ENCODE assay signal across 10 cellular contexts in genomic region chr5:134467231-134467630, GRCh38. TPM values are rescaled to one million over a fixed set of nuclear protein-coding genes. Genes with fewer than 3 reads are reported as not detected.
DNase-seq lines count a peak whose midpoint lies in the region; ATAC-seq and TF ChIP-seq lines count a peak whose summit lies in the region.
"Had no signal": no experiment of that assay in that cellular context is flagged by ENCODE, and none has a peak within 500 bp of the region (broad histone marks: within the 10 kb centered on the region; RNA-seq: fewer than 3 reads in every experiment).

No MANE protein-coding gene starts in this region.

- POLR2A ChIA-PET in HEK293 (lab: Yijun Ruan, JAX): interaction anchor here (0.6 to 4.7 kb wide), 12 partner anchors 11 to 1498 kb away, joined by 3 to 39 read pairs (median 7); partner anchors contain the start of genes CDKN2AIPNL, JADE2 and PPP2CA

- CTCF ChIA-PET in HEK293 (lab: Yijun Ruan, JAX): interaction anchor here (0.9 to 2.5 kb wide), 6 partner anchors 18 to 111 kb away, joined by 3 to 12 read pairs (median 4); partner anchors contain the start of gene CDKN2AIPNL

- intact Hi-C loops in stomach (cut with DNase I; ENCODE audit: low total_unique reads): loop anchor here (10.0 kb wide), 1 partner anchor 58 kb away; the partner anchor contains the start of gene JADE2

- H3K27ac ChIP-seq in HEK293 (ENCODE audit: extremely low read depth, low read depth, low read length): peak overlapping the region; percentile 90; the same call in 1 of the 2 replicates
- H3K27ac ChIP-seq in angular gyrus (ENCODE audit: low read depth, low read length): peak overlapping the region; percentile 97
- H3K27ac ChIP-seq in liver (ENCODE audit: low read depth in 1 of 2, low read length in 2 of 2): peak overlapping the region; percentile 93 to 98
- peak overlapping the region; percentile 93 to 99 (median 95) for H3K27ac ChIP-seq in stomach

- peaks cover 3% of the 10 kb centered on the region for H3K4me1 ChIP-seq in HEK293 (ENCODE audit: control insufficient read depth, insufficient read depth, low read length)
- H3K4me1 ChIP-seq in liver (ENCODE audit: control insufficient read depth in 4 of 4, insufficient read depth in 4 of 4, low read length in 3 of 4): peaks cover 9 to 24% (median 16%) of the 10 kb centered on the region in 4 donors
- peaks cover 25 to 43% (median 30%) of the 10 kb centered on the region in 4 donors for H3K4me1 ChIP-seq in stomach

- ATAC-seq in HG03196 (IDR thresholded peaks at IDR 0.05; ENCODE audit: unreplicated experiment) (no peak), GM19328 (IDR thresholded peaks at IDR 0.05; ENCODE audit: unreplicated experiment) (no peak)

- no peak for TF ChIP-seq RAD21 in liver (IDR thresholded peaks at IDR 0.05)

- no peaks in the 10 kb centered on the region for H3K9me3 ChIP-seq in HEK293 (ENCODE audit: control insufficient read depth, insufficient read depth, low read depth, low read length)
- no peaks in the 10 kb centered on the region for H3K9me3 ChIP-seq in liver (ENCODE audit: control insufficient read depth in 4 of 4, low read length in 3 of 4)
- H3K9me3 ChIP-seq in stomach: no peaks in the 10 kb centered on the region
- H3K9me3 ChIP-seq: left lung had no signal

- no peak for DNase-seq in stomach
- DNase-seq in NCI-H446 treated with DMSO at 0.1 percent for 48 hours (lab: John Stamatoyannopoulos, UW): no peak
- DNase-seq: effector CD4-positive, alpha-beta T cell; stimulated activated CD4-positive, alpha-beta T cell treated with anti-CD3 and anti-CD28 coated beads, Interleukin-4, amount 100 ng/mL, for 24 hours had no signal

- H3K4me3 ChIP-seq in HEK293 (ENCODE audit: low read depth, low read length) (no peak overlapping the region), liver (ENCODE audit: low read depth in 1 of 3, low read length in 3 of 3) (no peak overlapping the region), stomach (peak overlapping the region in 2 of 4 donors; percentile 46 to 54)

- TF ChIP-seq CTCF in HEK293 (tag by site-specific recombination; IDR thresholded peaks at IDR 0.05) (no peak), liver (IDR thresholded peaks at IDR 0.05; ENCODE audit: low read depth, low read length, missing input control) (no peak), stomach (IDR thresholded peaks at IDR 0.05) (no peak)

- no peak for TF ChIP-seq POLR2A in stomach (IDR thresholded peaks at IDR 0.05)

- no peaks in the 10 kb centered on the region for H3K27me3 ChIP-seq in liver (ENCODE audit: control insufficient read depth in 4 of 4, insufficient read depth in 4 of 4, low read length in 3 of 4)
- H3K27me3 ChIP-seq in stomach: no peaks in the 10 kb centered on the region
- H3K27me3 ChIP-seq: left lung had no signal

- 94% methylated on average over 6 of the region's 6 CpGs for WGBS in liver
- WGBS in stomach, 5 donors: 89 to 96% (median 94%) methylated on average over 6 of the region's 6 CpGs

- H3K9ac ChIP-seq in liver (ENCODE audit: low read depth in 1 of 2, low read length in 2 of 2): no peak overlapping the region

- H3K36me3 ChIP-seq in HEK293 (ENCODE audit: control insufficient read depth in 2 of 2, insufficient read depth in 1 of 2, low read length in 2 of 2) (no peaks in the 10 kb centered on the region), liver (ENCODE audit: control insufficient read depth in 4 of 4, insufficient read depth in 3 of 4, low read depth in 1 of 4, low read length in 3 of 4) (no peaks in the 10 kb centered on the region), stomach (no peaks in the 10 kb centered on the region)
- H3K36me3 ChIP-seq: left lung had no signal

- TF ChIP-seq EP300 in stomach (IDR thresholded peaks at IDR 0.05): no peak

TF ChIP-seq in HEK293, 187 proteins besides CTCF, POLR2A, EP300 and RAD21 (continues in another document):
- TF ChIP-seq SCRT2 (tag by site-specific recombination; IDR thresholded peaks at IDR 0.05) (no peak), ZNF404 (tag by site-specific recombination; IDR thresholded peaks at IDR 0.05) (no peak), ZNF585B (tag by site-specific recombination; IDR thresholded peaks at IDR 0.05) (no peak), ZFHX2 (tag by site-specific recombination; conservative IDR thresholded peaks at IDR 0.05) (no peak), ZNF768 (tag by site-specific recombination; IDR thresholded peaks at IDR 0.05) (no peak), PRDM1 (tag by site-specific recombination; IDR thresholded peaks at IDR 0.05) (no peak), ZNF510 (tag by site-specific recombination; IDR thresholded peaks at IDR 0.05; ENCODE audit: insufficient replicate concordance) (no peak)
- TF ChIP-seq, protein P1, sequence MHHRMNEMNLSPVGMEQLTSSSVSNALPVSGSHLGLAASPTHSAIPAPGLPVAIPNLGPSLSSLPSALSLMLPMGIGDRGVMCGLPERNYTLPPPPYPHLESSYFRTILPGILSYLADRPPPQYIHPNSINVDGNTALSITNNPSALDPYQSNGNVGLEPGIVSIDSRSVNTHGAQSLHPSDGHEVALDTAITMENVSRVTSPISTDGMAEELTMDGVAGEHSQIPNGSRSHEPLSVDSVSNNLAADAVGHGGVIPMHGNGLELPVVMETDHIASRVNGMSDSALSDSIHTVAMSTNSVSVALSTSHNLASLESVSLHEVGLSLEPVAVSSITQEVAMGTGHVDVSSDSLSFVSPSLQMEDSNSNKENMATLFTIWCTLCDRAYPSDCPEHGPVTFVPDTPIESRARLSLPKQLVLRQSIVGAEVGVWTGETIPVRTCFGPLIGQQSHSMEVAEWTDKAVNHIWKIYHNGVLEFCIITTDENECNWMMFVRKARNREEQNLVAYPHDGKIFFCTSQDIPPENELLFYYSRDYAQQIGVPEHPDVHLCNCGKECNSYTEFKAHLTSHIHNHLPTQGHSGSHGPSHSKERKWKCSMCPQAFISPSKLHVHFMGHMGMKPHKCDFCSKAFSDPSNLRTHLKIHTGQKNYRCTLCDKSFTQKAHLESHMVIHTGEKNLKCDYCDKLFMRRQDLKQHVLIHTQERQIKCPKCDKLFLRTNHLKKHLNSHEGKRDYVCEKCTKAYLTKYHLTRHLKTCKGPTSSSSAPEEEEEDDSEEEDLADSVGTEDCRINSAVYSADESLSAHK (tag by site-specific recombination; IDR thresholded peaks at IDR 0.05): no peak
- TF ChIP-seq, protein P2, sequence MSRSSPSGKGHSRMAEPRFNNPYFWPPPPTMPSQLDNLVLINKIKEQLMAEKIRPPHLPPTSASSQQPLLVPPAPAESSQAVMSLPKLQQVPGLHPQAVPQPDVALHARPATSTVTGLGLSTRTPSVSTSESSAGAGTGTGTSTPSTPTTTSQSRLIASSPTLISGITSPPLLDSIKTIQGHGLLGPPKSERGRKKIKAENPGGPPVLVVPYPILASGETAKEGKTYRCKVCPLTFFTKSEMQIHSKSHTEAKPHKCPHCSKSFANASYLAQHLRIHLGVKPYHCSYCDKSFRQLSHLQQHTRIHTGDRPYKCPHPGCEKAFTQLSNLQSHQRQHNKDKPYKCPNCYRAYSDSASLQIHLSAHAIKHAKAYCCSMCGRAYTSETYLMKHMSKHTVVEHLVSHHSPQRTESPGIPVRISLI (tag by site-specific recombination; IDR thresholded peaks at IDR 0.05): no peak

TF ChIP-seq in liver, 16 proteins besides CTCF, POLR2A, EP300 and RAD21 (continues in another document):
- TF ChIP-seq TAF1 (conservative IDR thresholded peaks at IDR 0.05) (no peak), REST (IDR thresholded peaks at IDR 0.05) (no peak), FOXA1 (IDR thresholded peaks at IDR 0.05) (no peak), HNF4G (IDR thresholded peaks at IDR 0.05) (no peak), FOXA2 (IDR thresholded peaks at IDR 0.05) (no peak), NR2F2 (IDR thresholded peaks at IDR 0.05) (no peak), EGR1 (IDR thresholded peaks at IDR 0.05; ENCODE audit: low read depth in 2 of 2) (no peak), YY1 (IDR thresholded peaks at IDR 0.05) (no peak), HNF4A (conservative IDR thresholded peaks at IDR 0.05) (no peak)
- TF ChIP-seq, protein P3, sequence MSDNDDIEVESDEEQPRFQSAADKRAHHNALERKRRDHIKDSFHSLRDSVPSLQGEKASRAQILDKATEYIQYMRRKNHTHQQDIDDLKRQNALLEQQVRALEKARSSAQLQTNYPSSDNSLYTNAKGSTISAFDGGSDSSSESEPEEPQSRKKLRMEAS (IDR thresholded peaks at IDR 0.05): no peak

RNA-seq across cellular contexts. Expression of gene CDKN2AIPNL, which starts 55.5 kb away (rescaled TPM):
- total RNA-seq in liver: 10 to 100 TPM in 1 of 2 donors, 1 to 10 TPM in 1; 7.8 to 10.8 TPM
- polyA plus RNA-seq in liver: 10 to 100 TPM in 1 of 2 donors, 1 to 10 TPM in 1; 7.2 to 13.3 TPM
- 10 to 100 TPM in 3 of 5 donors, 1 to 10 TPM in 2; 2.0 to 44.3 (median 22.2) TPM for total RNA-seq in stomach
- polyA plus RNA-seq in stomach: 10 to 100 TPM; 32.1 to 49.7 (median 40.9) TPM

RNA-seq across cellular contexts. Expression of gene JADE2, which starts 58.2 kb away (rescaled TPM):
- total RNA-seq in liver: 10 to 100 TPM in 1 of 2 donors, 1 to 10 TPM in 1; 5.7 to 11.4 TPM
- 1 to 10 TPM; 3.9 to 5.3 TPM for polyA plus RNA-seq in liver
- 100 to 1,000 TPM in 1 of 5 donors, 10 to 100 TPM in 4; 16.7 to 109 (median 47.3) TPM for total RNA-seq in stomach
- polyA plus RNA-seq in stomach: 10 to 100 TPM in 1 of 3 donors, 1 to 10 TPM in 2; 6.2 to 13.0 (median 6.6) TPM
